In the genomic region with DNA sequence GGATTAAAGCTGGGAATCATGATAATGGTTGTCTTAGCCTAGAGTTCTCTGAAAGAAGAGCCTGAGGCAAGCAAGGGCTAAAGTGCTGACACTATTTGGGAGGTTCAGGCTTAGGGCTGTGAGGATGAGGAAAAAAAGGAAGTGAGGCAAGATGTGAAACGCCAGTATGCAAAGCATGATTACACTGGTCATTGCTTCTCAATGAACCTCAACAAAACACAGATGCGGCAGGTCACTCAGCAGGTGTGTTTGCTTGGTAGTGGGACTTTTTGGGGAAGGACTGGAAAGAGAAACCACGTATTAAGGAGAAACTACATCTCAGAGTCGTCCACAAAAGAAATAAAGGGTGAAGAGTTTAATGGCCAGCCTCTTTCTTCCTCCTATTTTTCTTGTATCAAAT, we compare ENCODE assay signal across 12 cellular contexts.
DNase-seq lines count a peak whose midpoint lies in the region; ATAC-seq, FAIRE-seq and TF ChIP-seq lines count a peak whose summit lies in the region.
"Had no signal": no experiment of that assay in that cellular context is flagged by ENCODE, and none has a peak within 500 bp of the region (broad histone marks: within the 10 kb centered on the region; RNA-seq: fewer than 3 reads in every experiment).

No MANE protein-coding gene starts in this region.

- TF ChIP-seq EP300 in K562 (IDR thresholded peaks at IDR 0.05; ENCODE audit: low read length) = no peak

- no peak overlapping the region for H3K9ac ChIP-seq in K562 (ENCODE audit: insufficient read depth in 1 of 2, low read depth in 2 of 2, low read length in 2 of 2)

- in situ Hi-C loops in K562 (cut with MboI) = no loop called here

- no peaks in the 10 kb centered on the region; the same call in 1 of the 2 replicates for H4K20me1 ChIP-seq in K562 (replicated peaks; ENCODE audit: control insufficient read depth, insufficient read depth, low read length)

- CTCF ChIA-PET in K562 (lab: Yijun Ruan, JAX; ENCODE audit: low intra/inter-chr PET ratio) = no interaction called here

- 0% methylated on average over 4 of the region's 4 CpGs for WGBS in K562 (ENCODE audit: insufficient coverage, low coverage, missing lambda C conversion rate)

- no peaks in the 10 kb centered on the region for H3K36me3 ChIP-seq in K562 (ENCODE audit: control insufficient read depth, insufficient read depth, low read length)
- H3K36me3 ChIP-seq: ovary had no signal

- no peak overlapping the region for H3K4me3 Mint-ChIP-seq in stimulated activated memory B cell treated with anti-CD40 and anti-IgM and Interleukin-4, amounts not matched to agents 10 μg/mL and 1 μg/mL and 100 μg/mL, for 72 hours
- H3K4me3 Mint-ChIP-seq: central memory CD8-positive, alpha-beta T cell had no signal

- H3K36me3 Mint-ChIP-seq in stimulated activated memory B cell treated with anti-CD40 and anti-IgM and Interleukin-4, amounts not matched to agents 10 μg/mL and 1 μg/mL and 100 μg/mL, for 72 hours = no peaks in the 10 kb centered on the region

- no peak overlapping the region for H3K27ac ChIP-seq in K562 (ENCODE audit: extremely low read depth, low read depth, low read length)
- H3K27ac ChIP-seq: ovary had no signal

- no peaks in the 10 kb centered on the region for H3K9me1 ChIP-seq in K562 (ENCODE audit: control insufficient read depth, insufficient read depth, low read length)

- TF ChIP-seq RAD21 in K562 (CRISPR knock-in tag; conservative IDR thresholded peaks at IDR 0.05 in 1 of 2, IDR thresholded peaks at IDR 0.05 in 1 of 2) = no peak

- H3K79me2 ChIP-seq in K562 (ENCODE audit: control insufficient read depth, insufficient read depth, low read length) = no peaks in the 10 kb centered on the region

- 0 out of 5 replicates have a peak, but pooled peaks cover 0 to 5% of the 10 kb centered on the region in 2 experiments for H3K27me3 ChIP-seq in K562 (ENCODE audit: control insufficient read depth in 2 of 2, insufficient read depth in 2 of 2, low read length in 2 of 2)
- H3K27me3 ChIP-seq: ovary had no signal

- H3K4me2 ChIP-seq in K562 (ENCODE audit: insufficient read depth, low read length) = no peak overlapping the region

- peaks cover 10% of the 10 kb centered on the region for H3K27me3 Mint-ChIP-seq in stimulated activated memory B cell treated with anti-CD40 and anti-IgM and Interleukin-4, amounts not matched to agents 10 μg/mL and 1 μg/mL and 100 μg/mL, for 72 hours

- H3K27ac Mint-ChIP-seq in stimulated activated memory B cell treated with anti-CD40 and anti-IgM and Interleukin-4, amounts not matched to agents 10 μg/mL and 1 μg/mL and 100 μg/mL, for 72 hours = no peak overlapping the region

- intact Hi-C loops in K562 (cut with micrococcal nuclease) = no loop called here

- no peak overlapping the region for H2AFZ ChIP-seq in K562 (ENCODE audit: low read depth, low read length)

- POLR2A ChIA-PET in K562 (lab: Yijun Ruan, JAX) = no interaction called here

- no peaks in the 10 kb centered on the region for H3K4me1 Mint-ChIP-seq in stimulated activated memory B cell treated with anti-CD40 and anti-IgM and Interleukin-4, amounts not matched to agents 10 μg/mL and 1 μg/mL and 100 μg/mL, for 72 hours
- H3K4me1 Mint-ChIP-seq: central memory CD8-positive, alpha-beta T cell had no signal

- no peaks in the 10 kb centered on the region for H3K9me3 ChIP-seq in K562 (replicated peaks; ENCODE audit: control insufficient read depth, insufficient read depth, low read depth, low read length)
- H3K9me3 ChIP-seq: ovary had no signal

- no peak overlapping the region for H3K4me3 ChIP-seq in K562
- H3K4me3 ChIP-seq: ovary had no signal

- FAIRE-seq in K562 (lab: Jason Lieb, UNC) = no peak

- ATAC-seq in GM18907 (IDR thresholded peaks at IDR 0.05; ENCODE audit: unreplicated experiment) (peak; percentile 96), GM21528 (IDR thresholded peaks at IDR 0.05; ENCODE audit: low FRiP score, unreplicated experiment) (peak; percentile 96), HG03103 (IDR thresholded peaks at IDR 0.05; ENCODE audit: low read depth, unreplicated experiment) (peak; percentile 98), K562 (no peak)
- no peak for ATAC-seq in stimulated activated memory B cell treated with anti-CD40 and anti-IgM and Interleukin-4, amounts not matched to agents 10 μg/mL and 1 μg/mL and 100 μg/mL, for 72 hours

- H3K4me1 ChIP-seq in K562 (replicated peaks in 1 of 2; ENCODE audit: control insufficient read depth in 2 of 2, insufficient read depth in 2 of 2, low read length in 2 of 2) = no peaks in the 10 kb centered on the region

- TF ChIP-seq CTCF in K562 (IDR thresholded peaks at IDR 0.05 in 2 of 3, conservative IDR thresholded peaks at IDR 0.05 in 1 of 3; ENCODE audit: insufficient read depth in 2 of 3, low read depth in 1 of 3, low read length in 3 of 3) = no peak

- no peak for DNase-seq in K562 (ENCODE audit: extremely low read depth in 1 of 4, low spot score in 3 of 4)
- DNase-seq in NCI-H187 (lab: John Stamatoyannopoulos, UW) = no peak
- no peak for DNase-seq in CD1c-positive myeloid dendritic cell (ENCODE audit: extremely low spot score)
- no peak for DNase-seq in hippocampal formation (lab: John Stamatoyannopoulos, UW)
- DNase-seq: ovary; stimulated activated CD4-positive, alpha-beta T cell treated with anti-CD3 and anti-CD28 coated beads, Interleukin-4, amount 100 ng/mL, for 1 hour; substantia nigra had no signal

- no TSS peak for BruUV-seq in K562 (replicated peaks; lab: Mats Ljungman, UMichigan)

- TF ChIP-seq POLR2A in K562 (conservative IDR thresholded peaks at IDR 0.05) = no peak

- peaks cover 5% of the 10 kb centered on the region for H3K9me3 Mint-ChIP-seq in stimulated activated memory B cell treated with anti-CD40 and anti-IgM and Interleukin-4, amounts not matched to agents 10 μg/mL and 1 μg/mL and 100 μg/mL, for 72 hours

TF ChIP-seq in K562, 482 proteins besides CTCF, POLR2A, EP300 and RAD21:
- TF ChIP-seq, protein P1, sequence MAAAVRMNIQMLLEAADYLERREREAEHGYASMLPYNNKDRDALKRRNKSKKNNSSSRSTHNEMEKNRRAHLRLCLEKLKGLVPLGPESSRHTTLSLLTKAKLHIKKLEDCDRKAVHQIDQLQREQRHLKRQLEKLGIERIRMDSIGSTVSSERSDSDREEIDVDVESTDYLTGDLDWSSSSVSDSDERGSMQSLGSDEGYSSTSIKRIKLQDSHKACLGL (CRISPR knock-in tag; IDR thresholded peaks at IDR 0.05; ENCODE audit: borderline replicate concordance, poor library complexity, severe bottlenecking) = no peak
- TF ChIP-seq SPI1 (IDR thresholded peaks at IDR 0.05; ENCODE audit: borderline replicate concordance, low read depth, low read length) = peak; percentile 48; the same call in 1 of the 2 replicates
- no peak for TF ChIP-seq LEF1 (IDR thresholded peaks at IDR 0.05)
- TF ChIP-seq, protein P2, sequence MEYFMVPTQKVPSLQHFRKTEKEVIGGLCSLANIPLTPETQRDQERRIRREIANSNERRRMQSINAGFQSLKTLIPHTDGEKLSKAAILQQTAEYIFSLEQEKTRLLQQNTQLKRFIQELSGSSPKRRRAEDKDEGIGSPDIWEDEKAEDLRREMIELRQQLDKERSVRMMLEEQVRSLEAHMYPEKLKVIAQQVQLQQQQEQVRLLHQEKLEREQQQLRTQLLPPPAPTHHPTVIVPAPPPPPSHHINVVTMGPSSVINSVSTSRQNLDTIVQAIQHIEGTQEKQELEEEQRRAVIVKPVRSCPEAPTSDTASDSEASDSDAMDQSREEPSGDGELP (CRISPR knock-in tag; IDR thresholded peaks at IDR 0.05; ENCODE audit: borderline replicate concordance) = no peak

Comparison
In these comparisons a context has a peak if more than half of its experiments do, and no peak if none do; other contexts are left out.
1. ATAC-seq: peak in GM18907 (single experiment), GM21528 (single experiment) and HG03103 (single experiment); none in K562 (single experiment) and stimulated activated memory B cell treated with anti-CD40 and anti-IgM and Interleukin-4, amounts not matched to agents 10 μg/mL and 1 μg/mL and 100 μg/mL, for 72 hours (single experiment).